In genomic region chr10:49309691-49310371, GRCh38 we compare ENCODE assay signal across 9 cellular contexts. TPM values are rescaled to one million over a fixed set of nuclear protein-coding genes. Genes with fewer than 3 reads are reported as not detected.
DNase-seq lines count a peak whose midpoint lies in the region; ATAC-seq and TF ChIP-seq lines count a peak whose summit lies in the region.
"Had no signal": no experiment of that assay in that cellular context is flagged by ENCODE, and none has a peak within 500 bp of the region (broad histone marks: within the 10 kb centered on the region; RNA-seq: fewer than 3 reads in every experiment).

No MANE protein-coding gene starts in this region.

- H3K9ac ChIP-seq in neural progenitor cell: no peak overlapping the region

- peak overlapping the region; percentile 50 for H3K4me2 ChIP-seq in DOHH2 (ENCODE audit: low read length)
- peak overlapping the region; percentile 51 for H3K4me2 ChIP-seq in OCI-LY7 (ENCODE audit: low read length)
- no peak overlapping the region for H3K4me2 ChIP-seq in neural progenitor cell

- H3K4me3 ChIP-seq in DOHH2 (ENCODE audit: low read length) (peak overlapping the region; percentile 29), OCI-LY7 (ENCODE audit: low read depth, low read length, poor library complexity, severe bottlenecking) (peak overlapping the region; percentile 1), lung (no peak overlapping the region), H7 (ENCODE audit: insufficient read depth, low read depth, low read length) (no peak overlapping the region), neural progenitor cell (no peak overlapping the region), transverse colon (no peak overlapping the region)

- DNase-seq in OCI-LY7 (ENCODE audit: low spot score) (peak; percentile 44), lung (ENCODE audit: low spot score) (no peak), H4 (ENCODE audit: low spot score) (no peak), H7 (no peak), neural progenitor cell (ENCODE audit: low spot score) (no peak), transverse colon (no peak)

- H2AFZ ChIP-seq in OCI-LY7 (ENCODE audit: low read length): peak overlapping the region; percentile 73
- H2AFZ ChIP-seq in neural progenitor cell (replicated peaks): no peak overlapping the region

- H3K36me3 ChIP-seq in DOHH2 (ENCODE audit: control insufficient read depth, low read length) (no peaks in the 10 kb centered on the region), OCI-LY7 (ENCODE audit: insufficient read depth, low read length) (no peaks in the 10 kb centered on the region), lung (ENCODE audit: control insufficient read depth in 2 of 2, insufficient read depth in 2 of 2, low read length in 2 of 2) (no peaks in the 10 kb centered on the region), H7 (replicated peaks; ENCODE audit: control insufficient read depth, insufficient read depth, low read length) (no peaks in the 10 kb centered on the region), neural progenitor cell (no peaks in the 10 kb centered on the region), transverse colon (no peaks in the 10 kb centered on the region)

- CTCF ChIA-PET in OCI-LY7 (lab: Charles Lee; ENCODE audit: unreplicated experiment): no interaction called here

- intact Hi-C loops in OCI-LY7 (cut with micrococcal nuclease; ENCODE audit: unreplicated experiment): no loop called here
- intact Hi-C loops in transverse colon (cut with DNase I; ENCODE audit: low total_unique reads): no loop called here

- TF ChIP-seq POLR2A in transverse colon (IDR thresholded peaks at IDR 0.05): no peak

- no peaks in the 10 kb centered on the region for H4K20me1 ChIP-seq in DOHH2 (ENCODE audit: control insufficient read depth, insufficient read depth, low read depth, low read length)
- H4K20me1 ChIP-seq in OCI-LY7 (ENCODE audit: insufficient read depth, low read length): no peaks in the 10 kb centered on the region
- H4K20me1 ChIP-seq in neural progenitor cell (ENCODE audit: low read depth): no peaks in the 10 kb centered on the region

- no peaks in the 10 kb centered on the region for H3F3A ChIP-seq in DOHH2 (ENCODE audit: control insufficient read depth, insufficient read depth)
- no peaks in the 10 kb centered on the region for H3F3A ChIP-seq in neural progenitor cell (ENCODE audit: low read depth)

- H3K4me1 ChIP-seq in DOHH2 (ENCODE audit: control insufficient read depth, low read length): peaks cover 15% of the 10 kb centered on the region
- peaks cover 13% of the 10 kb centered on the region for H3K4me1 ChIP-seq in OCI-LY7 (ENCODE audit: insufficient read depth, low read length, poor library complexity, severe bottlenecking)
- H3K4me1 ChIP-seq in lung (ENCODE audit: control insufficient read depth in 2 of 2, insufficient read depth in 2 of 2, low read length in 2 of 2): peaks cover 0 to 13% of the 10 kb centered on the region in 2 donors
- H3K4me1 ChIP-seq in neural progenitor cell: no peaks in the 10 kb centered on the region
- no peaks in the 10 kb centered on the region for H3K4me1 ChIP-seq in transverse colon

- H3K27ac Mint-ChIP-seq in neural progenitor cell: no peak overlapping the region

- no TSS peak for BruUV-seq in OCI-LY7 (replicated peaks; lab: Mats Ljungman, UMichigan)

- H3K4me3 Mint-ChIP-seq in neural progenitor cell: no peak overlapping the region

- H3K27ac ChIP-seq in DOHH2 (ENCODE audit: low read depth, low read length) (no peak overlapping the region), OCI-LY7 (ENCODE audit: low read depth, low read length, poor library complexity, severe bottlenecking) (no peak overlapping the region), lung (ENCODE audit: low read depth in 1 of 2, low read length in 1 of 2) (peak overlapping the region; percentile 26 to 57), neural progenitor cell (no peak overlapping the region), transverse colon (no peak overlapping the region)

- peaks cover 11% of the 10 kb centered on the region for H3K27me3 Mint-ChIP-seq in neural progenitor cell (ENCODE audit: insufficient read depth, low read depth)

- no peak for TF ChIP-seq EP300 in transverse colon (IDR thresholded peaks at IDR 0.05; ENCODE audit: low read depth)

- no peaks in the 10 kb centered on the region for H3K9me2 ChIP-seq in DOHH2 (replicated peaks; ENCODE audit: control insufficient read depth, low read length)
- no peaks in the 10 kb centered on the region for H3K9me2 ChIP-seq in OCI-LY7 (ENCODE audit: insufficient read depth, low read length)

- WGBS in lung, 2 donors: 39 to 49% methylated on average over 8 of the region's 8 CpGs
- WGBS in transverse colon (ENCODE audit: low coverage in 1 of 2), 2 donors: 20 to 46% methylated on average over 1 to 8 of the region's 8 CpGs

- H3K9me3 Mint-ChIP-seq in neural progenitor cell: peaks cover 2% of the 10 kb centered on the region

- ATAC-seq in GM21447 (IDR thresholded peaks at IDR 0.05; ENCODE audit: unreplicated experiment) (peak; percentile 70), lung (ENCODE audit: insufficient read depth, low FRiP score) (no peak)

- POLR2A ChIA-PET in OCI-LY7 (lab: Charles Lee): interaction anchor here (0.7 kb wide), 1 partner anchor 388 kb away, joined by 3 read pairs; no protein-coding TSS in a partner anchor

- no peaks in the 10 kb centered on the region for H3K4me1 Mint-ChIP-seq in neural progenitor cell

- in situ Hi-C loops in transverse colon (cut with MboI; ENCODE audit: low pct_ligation_motif_present in 1 of 4, low pct_unique_long_range_greater_than_20kb in 1 of 4, low sequenced_read_pairs in 3 of 4): no loop called here

- TF ChIP-seq CTCF in DOHH2 (IDR thresholded peaks at IDR 0.05; ENCODE audit: low read depth, low read length, poor library complexity, severe bottlenecking) (no peak), OCI-LY7 (conservative IDR thresholded peaks at IDR 0.05; ENCODE audit: low read length) (no peak), lung (IDR thresholded peaks at IDR 0.05; ENCODE audit: control extremely low read depth, extremely low read depth) (no peak), neural progenitor cell (IDR thresholded peaks at IDR 0.05) (no peak), transverse colon (IDR thresholded peaks at IDR 0.05) (no peak)

- no peaks in the 10 kb centered on the region for H3K36me3 Mint-ChIP-seq in neural progenitor cell

- no peaks in the 10 kb centered on the region for H3K27me3 ChIP-seq in DOHH2 (ENCODE audit: control insufficient read depth, low read length)
- no peaks in the 10 kb centered on the region for H3K27me3 ChIP-seq in lung (ENCODE audit: control insufficient read depth, insufficient read depth)
- H3K27me3 ChIP-seq in H7 (ENCODE audit: control insufficient read depth, insufficient read depth, low read length): no peaks in the 10 kb centered on the region
- H3K27me3 ChIP-seq in neural progenitor cell: no peaks in the 10 kb centered on the region
- H3K27me3 ChIP-seq in transverse colon: no peaks in the 10 kb centered on the region

- H3K79me2 ChIP-seq in DOHH2 (ENCODE audit: control insufficient read depth, low read length): no peaks in the 10 kb centered on the region
- no peaks in the 10 kb centered on the region for H3K79me2 ChIP-seq in OCI-LY7 (ENCODE audit: insufficient read depth, low read depth, low read length)
- no peaks in the 10 kb centered on the region for H3K79me2 ChIP-seq in neural progenitor cell (ENCODE audit: low read depth)

- H3K9me3 ChIP-seq in DOHH2 (ENCODE audit: control insufficient read depth, insufficient read depth, low read length): no peaks in the 10 kb centered on the region
- no peaks in the 10 kb centered on the region for H3K9me3 ChIP-seq in OCI-LY7 (ENCODE audit: low read length)
- peaks cover 0 to 6% of the 10 kb centered on the region in 2 donors for H3K9me3 ChIP-seq in lung (ENCODE audit: control insufficient read depth in 2 of 2, insufficient read depth in 1 of 2, low read length in 1 of 2)
- H3K9me3 ChIP-seq in neural progenitor cell (ENCODE audit: low read depth): no peaks in the 10 kb centered on the region
- no peaks in the 10 kb centered on the region for H3K9me3 ChIP-seq in transverse colon

RNA-seq across cellular contexts. Expression of gene C10orf71, which starts 10.9 kb away (rescaled TPM):
- total RNA-seq in OCI-LY7 (2014; rRNA removed; shearing (Covaris generic)): 0.03 and 0.06 TPM in 2 replicates
- total RNA-seq in OCI-LY7 (2022): 0.08 and 0.24 TPM in 2 replicates
- total RNA-seq in lung: not detected
- not detected for polyA plus RNA-seq in lung
- not detected in 2 replicates for total RNA-seq in H4 (2014; rRNA removed; shearing (Covaris generic))
- not detected in 2 replicates for total RNA-seq in H7 (2014; rRNA removed; shearing (Covaris generic))
- total RNA-seq in neural progenitor cell (ENCODE audit: low replicate concordance): not detected in 2 replicates
- total RNA-seq in transverse colon: under 1 TPM in 1 of 4 donors, not detected in 3; under 0.01 TPM
- total RNA-seq: Daoy had no signal

Comparison
In these comparisons a context has a peak if more than half of its experiments do, and no peak if none do; other contexts are left out.
1. H3K27ac ChIP-seq: peak in lung (2 of 2); none in DOHH2 (single experiment), OCI-LY7 (single experiment), neural progenitor cell (single experiment) and transverse colon (0 of 4).
2. H3K4me3 ChIP-seq: peak in DOHH2 (single experiment) and OCI-LY7 (single experiment); none in lung (single experiment), H7 (single experiment), neural progenitor cell (single experiment) and transverse colon (0 of 4).